In genomic region chr2:112216158-112216557, GRCh38 we compare ENCODE assay signal across 10 cellular contexts. TPM values are rescaled to one million over a fixed set of nuclear protein-coding genes. Genes with fewer than 3 reads are reported as not detected.
A peak's percentile ranks its signal among the peaks of the same experiment; 100 is the strongest.
DNase-seq lines count a peak whose midpoint lies in the region; ATAC-seq and TF ChIP-seq lines count a peak whose summit lies in the region.
"Had no signal": no experiment of that assay in that cellular context is flagged by ENCODE, and none has a peak within 500 bp of the region (broad histone marks: within the 10 kb centered on the region; RNA-seq: fewer than 3 reads in every experiment).

No MANE protein-coding gene starts in this region.

- peaks cover 3% of the 10 kb centered on the region for H3K9me3 ChIP-seq in DND-41 (ENCODE audit: insufficient read depth, low read length, severe bottlenecking)
- H3K9me3 ChIP-seq in CD4-positive, alpha-beta T cell (ENCODE audit: control insufficient read depth, low read length): peaks cover 9% of the 10 kb centered on the region

- no peaks in the 10 kb centered on the region for H3K27me3 Mint-ChIP-seq in CD4-positive, alpha-beta T cell
- H3K27me3 Mint-ChIP-seq: memory B cell had no signal

- in situ Hi-C loops in astrocyte of the spinal cord (cut with HindIII; ENCODE audit: low sequenced_read_pairs): no loop called here

- H3K79me2 ChIP-seq in DND-41 (ENCODE audit: insufficient read depth, low read length): no peaks in the 10 kb centered on the region

- no peaks in the 10 kb centered on the region for H3K9me3 Mint-ChIP-seq in CD4-positive, alpha-beta T cell

- ATAC-seq in DND-41 (ENCODE audit: insufficient read depth, low read depth) (no peak), HG03520 (IDR thresholded peaks at IDR 0.05; ENCODE audit: unreplicated experiment) (no peak)
- ATAC-seq in CD4-positive, alpha-beta T cell (ENCODE audit: poor library complexity): no peak

- H3K27ac Mint-ChIP-seq in CD4-positive, alpha-beta T cell: no peak overlapping the region
- H3K27ac Mint-ChIP-seq: memory B cell had no signal

- TF ChIP-seq CTCF in DND-41 (IDR thresholded peaks at IDR 0.05; ENCODE audit: borderline replicate concordance, extremely low read depth, low read length, poor library complexity, severe bottlenecking): peak; percentile 31
- TF ChIP-seq CTCF in astrocyte of the spinal cord (IDR thresholded peaks at IDR 0.05; ENCODE audit: low read depth, low read length): peak; percentile 39
- TF ChIP-seq CTCF in kidney epithelial cell (IDR thresholded peaks at IDR 0.05; ENCODE audit: insufficient read depth, low read length, poor library complexity, severe bottlenecking): peak; percentile 26
- no peak for TF ChIP-seq CTCF in CD4-positive, alpha-beta T cell (IDR thresholded peaks at IDR 0.05)

- CTCF ChIA-PET in CD4-positive, alpha-beta T cell (lab: Charles Lee): interaction anchor here (0.9 kb wide), 1 partner anchor 34 kb away, joined by 3 read pairs; no protein-coding TSS in a partner anchor

- no peak overlapping the region for H3K4me2 ChIP-seq in DND-41 (ENCODE audit: insufficient read depth, low read length)

- H3K4me1 ChIP-seq in DND-41 (ENCODE audit: insufficient read depth, low read length): no peaks in the 10 kb centered on the region

- H3K4me3 Mint-ChIP-seq in CD4-positive, alpha-beta T cell: no peak overlapping the region
- H3K4me3 Mint-ChIP-seq: memory B cell had no signal

- H4K20me1 ChIP-seq in DND-41 (ENCODE audit: insufficient read depth, low read length): no peaks in the 10 kb centered on the region

- intact Hi-C loops in CD4-positive, alpha-beta T cell (cut with DNase I, micrococcal nuclease): no loop called here

- H3K36me3 Mint-ChIP-seq in CD4-positive, alpha-beta T cell (ENCODE audit: low read depth): peaks cover 29% of the 10 kb centered on the region

- H3K9ac ChIP-seq in DND-41 (ENCODE audit: low read depth, low read length): no peak overlapping the region

- H2AFZ ChIP-seq in DND-41 (ENCODE audit: low read depth, low read length): no peak overlapping the region

- H3K36me3 ChIP-seq in DND-41 (ENCODE audit: insufficient read depth, low read length) (peaks cover 37% of the 10 kb centered on the region), kidney epithelial cell (ENCODE audit: control insufficient read depth, insufficient read depth, low read length) (no peaks in the 10 kb centered on the region)

- H3K4me3 ChIP-seq in DND-41 (ENCODE audit: low read depth in 1 of 2, low read length in 2 of 2): no peak overlapping the region
- no peak overlapping the region for H3K4me3 ChIP-seq in astrocyte of the spinal cord (ENCODE audit: low read depth, low read length)
- H3K4me3 ChIP-seq in kidney epithelial cell (ENCODE audit: low read depth, low read length): no peak overlapping the region

- POLR2A ChIA-PET in CD4-positive, alpha-beta T cell (lab: Charles Lee): no interaction called here

- peaks cover 3% of the 10 kb centered on the region for H3K4me1 Mint-ChIP-seq in CD4-positive, alpha-beta T cell (ENCODE audit: low read depth)
- H3K4me1 Mint-ChIP-seq: memory B cell had no signal

- DNase-seq in DND-41 (no peak), LHCN-M2 (ENCODE audit: low read depth) (peak; percentile 23), astrocyte of the spinal cord (ENCODE audit: low read depth, low spot score) (no peak), kidney epithelial cell (ENCODE audit: low read depth) (no peak), activated gamma-delta T cell (lab: John Stamatoyannopoulos, UW) (no peak), DMS79 (lab: John Stamatoyannopoulos, UW) (no peak)
- DNase-seq in CD4-positive, alpha-beta T cell: no peak
- DNase-seq: activated naive CD4-positive, alpha-beta T cell had no signal

- H3K27ac ChIP-seq in DND-41 (ENCODE audit: low read length): no peak overlapping the region
- H3K27ac ChIP-seq in CD4-positive, alpha-beta T cell (ENCODE audit: low read depth, low read length): no peak overlapping the region

- H3K27me3 ChIP-seq in DND-41 (ENCODE audit: insufficient read depth, low read length, poor library complexity): no peaks in the 10 kb centered on the region
- no peaks in the 10 kb centered on the region for H3K27me3 ChIP-seq in kidney epithelial cell (ENCODE audit: control insufficient read depth, insufficient read depth, low read length)
- no peaks in the 10 kb centered on the region for H3K27me3 ChIP-seq in CD4-positive, alpha-beta T cell (ENCODE audit: control insufficient read depth, insufficient read depth, low read length)

RNA-seq across cellular contexts. Expression of gene ZC3H8, which starts 38.7 kb away (rescaled TPM):
- total RNA-seq in LHCN-M2 (2014; rRNA removed) (3.4 and 5.0 TPM in 2 replicates), kidney epithelial cell (22.7 and 47.5 TPM in 2 replicates)
- 1.8 TPM for polyA plus RNA-seq in LHCN-M2 (2012)
- total RNA-seq in CD4-positive, alpha-beta T cell: 10 to 100 TPM; 10.2 to 16.2 TPM

RNA-seq across cellular contexts. Expression of gene ZC3H6, which starts 59.2 kb away (rescaled TPM):
- total RNA-seq in LHCN-M2 (2014; rRNA removed): 4.4 and 6.2 TPM in 2 replicates
- polyA plus RNA-seq in LHCN-M2 (2012): 2.3 TPM
- total RNA-seq in kidney epithelial cell: 6.6 and 8.4 TPM in 2 replicates
- 10 to 100 TPM; 18.0 to 21.4 TPM for total RNA-seq in CD4-positive, alpha-beta T cell
